Comparison of ENCODE assay signal across 18 cellular contexts in the genomic region with DNA sequence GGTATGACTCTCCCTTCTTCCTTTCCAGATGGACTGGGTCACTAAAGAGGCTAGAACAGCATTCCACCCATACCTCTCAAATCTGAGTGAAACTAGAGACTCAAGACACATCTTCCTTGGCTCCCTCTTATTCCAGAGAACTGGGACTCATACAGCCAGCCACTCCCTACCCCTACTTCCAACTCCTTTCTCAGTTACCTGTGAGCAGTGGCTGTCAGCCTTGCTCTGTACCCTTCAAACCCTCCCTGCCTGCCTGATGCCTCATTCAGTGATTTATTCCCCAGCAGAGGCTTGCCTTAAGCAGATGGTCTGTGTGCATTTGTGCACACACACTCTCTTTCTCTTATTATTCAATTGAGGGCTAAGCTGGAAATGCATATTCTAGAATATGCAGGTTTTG. TPM values are rescaled to one million over a fixed set of nuclear protein-coding genes. Genes with fewer than 3 reads are reported as not detected.
"Had no signal": no experiment of that assay in that cellular context is flagged by ENCODE, and none has a peak within 500 bp of the region (broad histone marks: within the 10 kb centered on the region; RNA-seq: fewer than 3 reads in every experiment).

No MANE protein-coding gene starts in this region.

- H3K27ac Mint-ChIP-seq: activated CD8-positive, alpha-beta memory T cell treated with anti-CD3 and anti-CD28 coated beads, Interleukin-2, amount 10 ng/mL, durations not matched to agents 7 days and 5 days; activated T-cell treated with anti-CD3 and anti-CD28 coated beads, Interleukin-2, amount 50 U/mL, for 24 hours had no signal

- H3K9me3 ChIP-seq: breast epithelium, esophagus squamous epithelium, left ventricle myocardium inferior, right atrium auricular region, tibial artery had no signal

- DNase-seq: activated CD4-positive, alpha-beta T cell treated with anti-CD3 and anti-CD28 coated beads for 1 hour; activated CD4-positive, alpha-beta T cell treated with anti-CD3 and anti-CD28 coated beads, Interleukin-2, amount 50 U/mL, for 48 hours; activated CD8-positive, alpha-beta memory T cell treated with anti-CD3 and anti-CD28 coated beads, Interleukin-2, amount 10 ng/mL, durations not matched to agents 7 days and 5 days; activated effector memory CD4-positive, alpha-beta T cell treated with anti-CD3 and anti-CD28 coated beads, Interleukin-2, amount 50 U/mL, for 16 hours; activated T-cell treated with anti-CD3 and anti-CD28 coated beads, Interleukin-2, amount 50 U/mL, for 24 hours; anterior cingulate cortex; esophagus squamous epithelium; foreskin fibroblast; left ventricle myocardium inferior; mesenchymal stem cell; tibial artery had no signal

- H3K27ac ChIP-seq: breast epithelium, esophagus squamous epithelium, left ventricle myocardium inferior, right atrium auricular region, skin epidermis, tibial artery had no signal

- H3K4me3 ChIP-seq: breast epithelium, esophagus squamous epithelium, left ventricle myocardium inferior, right atrium auricular region, skin epidermis, tibial artery had no signal

- H3K27me3 Mint-ChIP-seq: activated CD8-positive, alpha-beta memory T cell treated with anti-CD3 and anti-CD28 coated beads, Interleukin-2, amount 10 ng/mL, durations not matched to agents 7 days and 5 days; activated T-cell treated with anti-CD3 and anti-CD28 coated beads, Interleukin-2, amount 50 U/mL, for 24 hours had no signal

- ATAC-seq: activated CD8-positive, alpha-beta memory T cell treated with anti-CD3 and anti-CD28 coated beads, Interleukin-2, amount 10 ng/mL, durations not matched to agents 7 days and 5 days; activated naive CD4-positive, alpha-beta T cell treated with anti-CD3 and anti-CD28 coated beads, Interleukin-2, amount 50 U/mL, for 72 hours had no signal

- H3K4me1 ChIP-seq: breast epithelium had no signal

- H3K4me3 Mint-ChIP-seq: activated CD8-positive, alpha-beta memory T cell treated with anti-CD3 and anti-CD28 coated beads, Interleukin-2, amount 10 ng/mL, durations not matched to agents 7 days and 5 days; activated T-cell treated with anti-CD3 and anti-CD28 coated beads, Interleukin-2, amount 50 U/mL, for 24 hours had no signal

- H3K27me3 ChIP-seq: breast epithelium, esophagus squamous epithelium, right atrium auricular region, tibial artery had no signal

- H3K9me3 Mint-ChIP-seq: activated naive CD4-positive, alpha-beta T cell treated with anti-CD3 and anti-CD28 coated beads, Interleukin-2, amount 50 U/mL, for 72 hours; activated T-cell treated with anti-CD3 and anti-CD28 coated beads, Interleukin-2, amount 50 U/mL, for 24 hours had no signal

RNA-seq across cellular contexts. Expression of a gene that starts 14.6 kb away (rescaled TPM):
- total RNA-seq: chondrocyte, dermis microvascular lymphatic vessel endothelial cell, left ventricle myocardium inferior had no signal

RNA-seq across cellular contexts. Expression of a gene that starts 48.8 kb away (rescaled TPM):
- total RNA-seq: activated CD8-positive, alpha-beta memory T cell treated with anti-CD3 and anti-CD28 coated beads, Interleukin-2, amount 10 ng/mL, durations not matched to agents 7 days and 5 days; chondrocyte; dermis microvascular lymphatic vessel endothelial cell; T-helper 2 cell treated with Interferon-gamma antibody and Interleukin-4, amounts not matched to agents 100 ng/mL and 5 ng/mL, for 36 hours had no signal
